In genomic region chr2:161223139-161223732, GRCh38 we compare ENCODE assay signal across 8 cellular contexts.
A peak's percentile ranks its signal among the peaks of the same experiment; 100 is the strongest.
DNase-seq lines count a peak whose midpoint lies in the region; ATAC-seq and TF ChIP-seq lines count a peak whose summit lies in the region.
"Had no signal": no experiment of that assay in that cellular context is flagged by ENCODE, and none has a peak within 500 bp of the region (broad histone marks: within the 10 kb centered on the region; RNA-seq: fewer than 3 reads in every experiment).

No MANE protein-coding gene starts in this region.

- H3K36me3 ChIP-seq in ascending aorta: peaks cover 12 to 26% of the 10 kb centered on the region in 2 donors

- DNase-seq in Daoy (ENCODE audit: low read depth) (peak; percentile 25), NAMALWA (ENCODE audit: low spot score) (peak; percentile 74), ascending aorta (ENCODE audit: low spot score in 2 of 2) (no peak), kidney glomerular epithelial cell (lab: John Stamatoyannopoulos, UW) (peak; percentile 51), D341Med (ENCODE audit: low spot score) (no peak)

- H3K4me3 ChIP-seq in ascending aorta: no peak overlapping the region
- H3K4me3 ChIP-seq: skin epidermis had no signal

- ATAC-seq in GM21390 (IDR thresholded peaks at IDR 0.05; ENCODE audit: unreplicated experiment) (peak; percentile 75), HG03469 (IDR thresholded peaks at IDR 0.05; ENCODE audit: unreplicated experiment) (no peak)

- no peaks in the 10 kb centered on the region for H3K4me1 ChIP-seq in ascending aorta

- H3K9me3 ChIP-seq in ascending aorta: no peaks in the 10 kb centered on the region

- H3K27ac ChIP-seq in ascending aorta: no peak overlapping the region
- H3K27ac ChIP-seq: skin epidermis had no signal

- TF ChIP-seq CTCF in ascending aorta (IDR thresholded peaks at IDR 0.05): peak; percentile 45 to 68 (median 64)

- no peaks in the 10 kb centered on the region for H3K27me3 ChIP-seq in ascending aorta

- intact Hi-C loops in ascending aorta (cut with DNase I): loop anchor here (5.0 kb wide), 1 partner anchor 49 kb away; no protein-coding TSS in a partner anchor

Comparison
In these comparisons a context has a peak if more than half of its experiments do, and no peak if none do; other contexts are left out.
1. DNase-seq: peak in Daoy (single experiment), NAMALWA (single experiment) and kidney glomerular epithelial cell (single experiment); none in ascending aorta (0 of 2) and D341Med (single experiment).